ENCODE assay signal across 20 cellular contexts in genomic region chr6:116426551-116426950, GRCh38. TPM values are rescaled to one million over a fixed set of nuclear protein-coding genes. Genes with fewer than 3 reads are reported as not detected.
DNase-seq lines count a peak whose midpoint lies in the region; ATAC-seq, FAIRE-seq and TF ChIP-seq lines count a peak whose summit lies in the region.
"Had no signal": no experiment of that assay in that cellular context is flagged by ENCODE, and none has a peak within 500 bp of the region (broad histone marks: within the 10 kb centered on the region; RNA-seq: fewer than 3 reads in every experiment).

No MANE protein-coding gene starts in this region.

- H3K4me3 ChIP-seq in hepatocyte (no peak overlapping the region), sigmoid colon (no peak overlapping the region)
- H3K4me3 ChIP-seq: BLaER1 treated with 17β-estradiol and CSF1 and Interleukin-3, amounts not matched to agents 10 nM and 100 nM; GM23338; K562 had no signal

- H3K9me3 ChIP-seq in hepatocyte (ENCODE audit: low read depth) (no peaks in the 10 kb centered on the region), sigmoid colon (no peaks in the 10 kb centered on the region)

- H3K27me3 ChIP-seq in hepatocyte, result no peaks in the 10 kb centered on the region
- H3K27me3 ChIP-seq in sigmoid colon, result no peaks in the 10 kb centered on the region
- H3K27me3 ChIP-seq: BLaER1 treated with 17β-estradiol and CSF1 and Interleukin-3, amounts not matched to agents 10 nM and 100 nM had no signal

- peaks cover 8% of the 10 kb centered on the region for H3K9me3 Mint-ChIP-seq in dendritic cell treated with granulocyte-macrophage colony-stimulating factor and Interleukin-4, amounts not matched to agents 40 ng/mL and 50 ng/mL, for 4 days
- H3K9me3 Mint-ChIP-seq: CD8-positive, alpha-beta T cell; GM23338 had no signal

- TF ChIP-seq CTCF in hepatocyte (IDR thresholded peaks at IDR 0.05; ENCODE audit: poor library complexity) (no peak), sigmoid colon (IDR thresholded peaks at IDR 0.05) (no peak)

- H3K27ac ChIP-seq in hepatocyte (no peak overlapping the region), sigmoid colon (no peak overlapping the region)
- H3K27ac ChIP-seq: BLaER1 treated with 17β-estradiol and CSF1 and Interleukin-3, amounts not matched to agents 10 nM and 100 nM had no signal

- FAIRE-seq in GM18507 (lab: Jason Lieb, UNC), result peak; percentile 36
- FAIRE-seq in HTR-8/SVneo (lab: Jason Lieb, UNC), result peak; percentile 48
- FAIRE-seq: GM19239, K562 had no signal

- H4K20me1 ChIP-seq in hepatocyte (ENCODE audit: insufficient read depth, poor library complexity, severe bottlenecking), result no peaks in the 10 kb centered on the region

- H3K36me3 ChIP-seq in hepatocyte (replicated peaks; ENCODE audit: insufficient read depth, low read depth), result no peaks in the 10 kb centered on the region
- H3K36me3 ChIP-seq in sigmoid colon, result peaks cover 0 to 27% (median 2%) of the 10 kb centered on the region in 4 donors

- no peaks in the 10 kb centered on the region for H3K27me3 Mint-ChIP-seq in dendritic cell treated with granulocyte-macrophage colony-stimulating factor and Interleukin-4, amounts not matched to agents 40 ng/mL and 50 ng/mL, for 4 days
- H3K27me3 Mint-ChIP-seq: B cell had no signal

- H2AFZ ChIP-seq in hepatocyte, result no peak overlapping the region
- H2AFZ ChIP-seq: GM23338 had no signal

- no peak for TF ChIP-seq EP300 in sigmoid colon (IDR thresholded peaks at IDR 0.05)

- H3K4me1 Mint-ChIP-seq in dendritic cell treated with granulocyte-macrophage colony-stimulating factor and Interleukin-4, amounts not matched to agents 40 ng/mL and 50 ng/mL, for 4 days (ENCODE audit: low read depth), result peaks cover 26% of the 10 kb centered on the region
- H3K4me1 Mint-ChIP-seq: B cell had no signal

- TF ChIP-seq POLR2A in sigmoid colon (IDR thresholded peaks at IDR 0.05), result no peak

- H3K36me3 Mint-ChIP-seq in dendritic cell treated with granulocyte-macrophage colony-stimulating factor and Interleukin-4, amounts not matched to agents 40 ng/mL and 50 ng/mL, for 4 days (ENCODE audit: low read depth), result peaks cover 71% of the 10 kb centered on the region
- H3K36me3 Mint-ChIP-seq: CD8-positive, alpha-beta T cell had no signal

- peaks cover 27% of the 10 kb centered on the region for H3K79me2 ChIP-seq in hepatocyte

- H3K27ac Mint-ChIP-seq in dendritic cell treated with granulocyte-macrophage colony-stimulating factor and Interleukin-4, amounts not matched to agents 40 ng/mL and 50 ng/mL, for 4 days, result peak overlapping the region; percentile 60
- H3K27ac Mint-ChIP-seq: B cell; CD8-positive, alpha-beta T cell had no signal

- DNase-seq in GM18507 (ENCODE audit: extremely low spot score, insufficient read length, low read depth) (no peak), HTR-8/SVneo (ENCODE audit: insufficient read length, low spot score) (no peak), hepatocyte (ENCODE audit: low spot score) (no peak), sigmoid colon (no peak)
- DNase-seq in activated CD4-positive, CD25-positive, alpha-beta regulatory T cell treated with anti-CD3 and anti-CD28 coated beads, Interleukin-2, amount 50 U/mL, for 72 hours, result no peak
- DNase-seq: Calu3; CD8-positive, alpha-beta T cell; DMS79 treated with DMSO at 0.1 percent for 48 hours; GF-D8; H7; IMR-90 had no signal

- H3K9me2 ChIP-seq in hepatocyte (replicated peaks; ENCODE audit: insufficient read depth), result no peaks in the 10 kb centered on the region

- intact Hi-C loops in dendritic cell treated with granulocyte-macrophage colony-stimulating factor and Interleukin-4, amounts not matched to agents 40 ng/mL and 50 ng/mL, for 4 days (cut with micrococcal nuclease), result loop anchor here (5.0 kb wide), 1 partner anchor 44 kb away; no protein-coding TSS in a partner anchor
- intact Hi-C loops in sigmoid colon (cut with DNase I), result no loop called here

- 99% methylated on average over 3 of the region's 3 CpGs for WGBS in hepatocyte (ENCODE audit: low lambda C conversion rate, missing lambda C conversion rate)
- WGBS in sigmoid colon, 2 donors, result 97 to 98% methylated on average over 3 of the region's 3 CpGs

- no peak overlapping the region for H3K4me3 Mint-ChIP-seq in dendritic cell treated with granulocyte-macrophage colony-stimulating factor and Interleukin-4, amounts not matched to agents 40 ng/mL and 50 ng/mL, for 4 days
- H3K4me3 Mint-ChIP-seq: B cell; CD8-positive, alpha-beta T cell; GM23338 had no signal

- H3K4me2 ChIP-seq in hepatocyte, result no peak overlapping the region
- H3K4me2 ChIP-seq: BLaER1 treated with 17β-estradiol and CSF1 and Interleukin-3, amounts not matched to agents 10 nM and 100 nM; GM23338 had no signal

- H3K4me1 ChIP-seq in hepatocyte (ENCODE audit: insufficient read depth) (no peaks in the 10 kb centered on the region), sigmoid colon (peaks cover 0 to 9% (median 3%) of the 10 kb centered on the region in 4 donors)

- ATAC-seq in esophagus mucosa (peak; percentile 97), HG03025 (IDR thresholded peaks at IDR 0.05; ENCODE audit: low FRiP score, unreplicated experiment) (no peak)
- ATAC-seq: CD8-positive, alpha-beta T cell; GM23338 had no signal

RNA-seq across cellular contexts. Expression of gene CALHM6, which starts 34.6 kb away (rescaled TPM):
- total RNA-seq in esophagus mucosa (0.20 TPM), hepatocyte (0.83 TPM in 1 of 2 replicates, not detected in the other), sigmoid colon (1 to 10 TPM; 1.3 to 8.6 (median 6.4) TPM)
- polyA plus RNA-seq in hepatocyte (0.43 and 0.50 TPM in 2 replicates), sigmoid colon (10 to 100 TPM in 2 of 3 donors, 1 to 10 TPM in 1; 9.6 to 32.0 (median 20.1) TPM)
- total RNA-seq: A172, Calu3, K562 had no signal

RNA-seq across cellular contexts. Expression of gene DSE, which starts 55.8 kb away (rescaled TPM):
- total RNA-seq in esophagus mucosa (32.7 TPM), hepatocyte (36.9 and 45.0 TPM in 2 replicates), sigmoid colon (10 to 100 TPM; 17.9 to 29.5 (median 25.6) TPM)
- polyA plus RNA-seq in hepatocyte (19.9 and 22.4 TPM in 2 replicates), sigmoid colon (1 to 10 TPM; 2.5 to 7.6 (median 5.4) TPM)
